1 cellular context compared by ENCODE assay signal in the genomic region with DNA sequence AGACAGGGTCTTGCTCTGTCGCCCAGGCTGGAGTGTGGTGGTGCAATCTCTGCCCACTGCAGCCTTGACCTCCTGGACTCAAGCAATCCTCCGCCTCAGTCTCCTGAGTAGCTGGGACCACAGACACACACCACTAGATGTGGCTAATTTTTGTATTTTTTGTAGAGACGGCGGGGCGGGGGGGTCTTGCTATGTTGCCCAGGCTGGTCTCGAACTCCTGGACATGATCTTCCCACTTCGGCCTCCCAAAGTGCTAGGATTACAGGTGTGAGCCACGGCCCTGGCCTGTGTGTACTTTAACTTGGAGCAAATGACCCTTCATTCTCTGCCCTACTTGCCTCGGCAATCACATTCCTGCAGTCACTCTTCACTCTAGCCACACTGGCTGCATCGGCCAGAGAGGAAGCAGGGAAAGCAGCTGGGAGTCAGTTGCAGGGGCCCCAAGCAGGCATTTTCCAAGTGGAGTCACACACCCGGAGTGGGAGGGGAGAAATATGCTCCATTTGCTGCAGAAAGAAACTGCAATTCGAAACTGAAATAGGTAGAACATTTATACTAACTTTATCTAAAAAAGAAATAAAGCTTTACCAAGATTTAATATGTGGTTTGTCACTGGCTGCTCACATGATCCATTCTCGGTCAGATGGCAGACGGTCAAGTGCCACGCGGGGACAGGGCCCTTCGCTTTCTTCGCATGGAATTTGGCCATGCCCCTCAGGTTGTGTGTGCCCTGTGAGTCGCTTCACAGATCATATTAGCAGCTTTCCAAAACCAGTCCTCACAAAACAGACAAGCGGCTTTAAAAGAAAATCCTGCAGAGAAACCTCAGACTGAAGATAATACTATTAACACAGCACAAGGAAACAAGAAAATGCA.
TF ChIP-seq lines count a peak whose summit lies in the region.

No MANE protein-coding gene starts in this region.

TF ChIP-seq in SK-N-SH treated with all-trans-retinoic acid at 6 μM for 48 hours, 23 proteins besides CTCF, POLR2A, EP300 and RAD21 (continued from another document):
- no peak for TF ChIP-seq ZC3H10 (CRISPR knock-in tag; IDR thresholded peaks at IDR 0.05)
- TF ChIP-seq ZNF8 (CRISPR knock-in tag; IDR thresholded peaks at IDR 0.05), result no peak
- TF ChIP-seq PPARA (CRISPR knock-in tag; IDR thresholded peaks at IDR 0.05; ENCODE audit: borderline replicate concordance), result no peak
- no peak for TF ChIP-seq CSDC2 (CRISPR knock-in tag; IDR thresholded peaks at IDR 0.05)
- no peak for TF ChIP-seq ZFP3 (CRISPR knock-in tag; IDR thresholded peaks at IDR 0.05)
- TF ChIP-seq, protein P1, sequence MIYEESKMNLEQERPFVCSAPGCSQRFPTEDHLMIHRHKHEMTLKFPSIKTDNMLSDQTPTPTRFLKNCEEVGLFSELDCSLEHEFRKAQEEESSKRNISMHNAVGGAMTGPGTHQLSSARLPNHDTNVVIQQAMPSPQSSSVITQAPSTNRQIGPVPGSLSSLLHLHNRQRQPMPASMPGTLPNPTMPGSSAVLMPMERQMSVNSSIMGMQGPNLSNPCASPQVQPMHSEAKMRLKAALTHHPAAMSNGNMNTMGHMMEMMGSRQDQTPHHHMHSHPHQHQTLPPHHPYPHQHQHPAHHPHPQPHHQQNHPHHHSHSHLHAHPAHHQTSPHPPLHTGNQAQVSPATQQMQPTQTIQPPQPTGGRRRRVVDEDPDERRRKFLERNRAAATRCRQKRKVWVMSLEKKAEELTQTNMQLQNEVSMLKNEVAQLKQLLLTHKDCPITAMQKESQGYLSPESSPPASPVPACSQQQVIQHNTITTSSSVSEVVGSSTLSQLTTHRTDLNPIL (CRISPR knock-in tag; IDR thresholded peaks at IDR 0.05; ENCODE audit: low read depth), result no peak
- TF ChIP-seq TSHZ2 (CRISPR knock-in tag; IDR thresholded peaks at IDR 0.05), result no peak
- no peak for TF ChIP-seq ZFP30 (CRISPR knock-in tag; IDR thresholded peaks at IDR 0.05)
